In genomic region chr9:92324889-92325268, GRCh38 we compare ENCODE assay signal across 8 cellular contexts. TPM values are rescaled to one million over a fixed set of nuclear protein-coding genes. Genes with fewer than 3 reads are reported as not detected.
DNase-seq lines count a peak whose midpoint lies in the region; ATAC-seq, FAIRE-seq and TF ChIP-seq lines count a peak whose summit lies in the region.

No MANE protein-coding gene starts in this region.

- H3K9me3 ChIP-seq in adrenal gland (replicated peaks in 1 of 3) (no peaks in the 10 kb centered on the region), stomach (no peaks in the 10 kb centered on the region)

- peaks cover 4 to 11% (median 9%) of the 10 kb centered on the region in 3 donors for H3K36me3 Mint-ChIP-seq in immature natural killer cell

- H3K9me3 Mint-ChIP-seq in immature natural killer cell, result no peaks in the 10 kb centered on the region

- 0% methylated on average over 8 to 12 of the region's 12 CpGs for WGBS in adrenal gland, 4 donors
- 0% methylated on average over 12 of the region's 12 CpGs for WGBS in stomach, 5 donors

- intact Hi-C loops in adrenal gland (cut with DNase I), result loop anchor here in 1 of 2 donors (10.0 kb wide), 1 partner anchor 190 kb away; no protein-coding TSS in a partner anchor
- intact Hi-C loops in stomach (cut with DNase I; ENCODE audit: low total_unique reads), result no loop called here
- intact Hi-C loops in head of caudate nucleus (cut with DNase I), result no loop called here

- H3K36me3 ChIP-seq in adrenal gland (replicated peaks in 1 of 2) (peaks cover 0 to 25% of the 10 kb centered on the region in 2 donors), stomach (peaks cover 14 to 34% (median 34%) of the 10 kb centered on the region in 4 donors)

- TF ChIP-seq EP300 in stomach (IDR thresholded peaks at IDR 0.05), result no peak

- peaks cover 29 to 34% of the 10 kb centered on the region in 2 donors for H3K4me1 Mint-ChIP-seq in immature natural killer cell

- H3K27me3 Mint-ChIP-seq in immature natural killer cell (ENCODE audit: low read depth in 3 of 3), result peaks cover 4 to 9% (median 7%) of the 10 kb centered on the region in 3 donors

- H3K27me3 ChIP-seq in adrenal gland, result no peaks in the 10 kb centered on the region
- no peaks in the 10 kb centered on the region for H3K27me3 ChIP-seq in stomach

- no peak for TF ChIP-seq CTCF in adrenal gland (IDR thresholded peaks at IDR 0.05)
- no peak for TF ChIP-seq CTCF in stomach (IDR thresholded peaks at IDR 0.05)
- no peak for TF ChIP-seq CTCF in GM20000 (IDR thresholded peaks at IDR 0.05; ENCODE audit: extremely low read depth, missing control alignments)

- FAIRE-seq in GM12892 (lab: Jason Lieb, UNC), result no peak

- H3K4me1 ChIP-seq in adrenal gland (replicated peaks in 1 of 2) (peaks cover 5 to 24% of the 10 kb centered on the region in 2 donors), stomach (peaks cover 10 to 51% (median 26%) of the 10 kb centered on the region in 4 donors)

- TF ChIP-seq POLR2A in GM12892 (IDR thresholded peaks at IDR 0.05; ENCODE audit: low read depth, low read length) (no peak), adrenal gland (IDR thresholded peaks at IDR 0.05) (peak in 1 of 2 donors; percentile 6), stomach (IDR thresholded peaks at IDR 0.05) (no peak)

- peak; percentile 6 for DNase-seq in GM12892 (ENCODE audit: insufficient read length)
- no peak for DNase-seq in adrenal gland
- DNase-seq in immature natural killer cell, result no peak
- DNase-seq in stomach, result no peak
- DNase-seq in head of caudate nucleus, result no peak
- no peak for DNase-seq in GM20000 (ENCODE audit: low spot score)
- no peak for DNase-seq in SK-N-DZ (ENCODE audit: low spot score)

- peak overlapping the region; percentile 96 to 100 (median 99) for H3K4me3 Mint-ChIP-seq in immature natural killer cell

- peak; percentile 11 for ATAC-seq in HG03025 (IDR thresholded peaks at IDR 0.05; ENCODE audit: low FRiP score, unreplicated experiment)

- H3K27ac ChIP-seq in adrenal gland (peak overlapping the region; percentile 42 to 99 (median 90)), stomach (peak overlapping the region; percentile 84 to 98 (median 94))

- H3K27ac Mint-ChIP-seq in immature natural killer cell, result peak overlapping the region; percentile 98 to 100 (median 100)

- H3K4me3 ChIP-seq in adrenal gland (peak overlapping the region; percentile 36 to 80 (median 70)), stomach (peak overlapping the region; percentile 74 to 86 (median 84))

RNA-seq across cellular contexts. Expression of gene NOL8, which starts 0.3 kb away (rescaled TPM):
- polyA plus RNA-seq in GM12892 (2012; ENCODE audit: missing spikeins), result 36.9 TPM
- 10 to 100 TPM; 13.3 to 38.7 (median 30.6) TPM for total RNA-seq in adrenal gland
- 10 to 100 TPM; 33.7 to 55.3 (median 48.7) TPM for polyA plus RNA-seq in adrenal gland
- polyA plus RNA-seq in immature natural killer cell, result 10 to 100 TPM in 2 of 3 donors, 1 to 10 TPM in 1; 7.7 to 26.3 (median 10.5) TPM
- total RNA-seq in stomach, result 10 to 100 TPM; 20.4 to 75.4 (median 32.1) TPM
- polyA plus RNA-seq in stomach, result 10 to 100 TPM; 11.9 to 22.2 (median 14.7) TPM
- 18.4 and 22.4 TPM in 2 replicates for polyA plus RNA-seq in SK-N-DZ (2014; cell fraction: cytosol; rRNA removed)
- 71.1 and 90.6 TPM in 2 replicates for polyA plus RNA-seq in SK-N-DZ (2014; cell fraction: nucleus; rRNA removed)

RNA-seq across cellular contexts. Expression of gene CENPP, which starts 0.9 kb away (rescaled TPM):
- 14.2 TPM for polyA plus RNA-seq in GM12892 (2012; ENCODE audit: missing spikeins)
- total RNA-seq in adrenal gland (1 to 10 TPM; 1.1 to 7.2 (median 3.1) TPM), stomach (10 to 100 TPM in 2 of 5 donors, 1 to 10 TPM in 3; 1.3 to 37.9 (median 6.4) TPM)
- polyA plus RNA-seq in adrenal gland (1 to 10 TPM; 1.8 to 9.4 (median 2.2) TPM), immature natural killer cell (1 to 10 TPM; 4.5 to 9.7 (median 4.7) TPM), stomach (1 to 10 TPM; 1.4 to 2.9 (median 2.4) TPM)
- 3.1 and 3.6 TPM in 2 replicates for polyA plus RNA-seq in SK-N-DZ (2014; cell fraction: cytosol; rRNA removed)
- polyA plus RNA-seq in SK-N-DZ (2014; cell fraction: nucleus; rRNA removed), result 3.1 and 5.7 TPM in 2 replicates

RNA-seq across cellular contexts. Expression of gene IARS1, which starts 31.4 kb away (rescaled TPM):
- polyA plus RNA-seq in GM12892 (2012; ENCODE audit: missing spikeins), result 87.3 TPM
- total RNA-seq in adrenal gland (100 to 1,000 TPM in 2 of 8 donors, 10 to 100 TPM in 6; 55.5 to 122 (median 80.1) TPM), stomach (100 to 1,000 TPM in 3 of 5 donors, 10 to 100 TPM in 2; 59.5 to 328 (median 118) TPM)
- polyA plus RNA-seq in adrenal gland (100 to 1,000 TPM in 1 of 3 donors, 10 to 100 TPM in 2; 16.8 to 152 (median 19.2) TPM), immature natural killer cell (10 to 100 TPM; 34.3 to 69.5 (median 52.9) TPM), stomach (10 to 100 TPM; 11.0 to 22.2 (median 20.2) TPM)
- 134 and 143 TPM in 2 replicates for polyA plus RNA-seq in SK-N-DZ (2014; cell fraction: cytosol; rRNA removed)
- 175 and 205 TPM in 2 replicates for polyA plus RNA-seq in SK-N-DZ (2014; cell fraction: nucleus; rRNA removed)
